Comparison of ENCODE assay signal across 9 cellular contexts in the genomic region with DNA sequence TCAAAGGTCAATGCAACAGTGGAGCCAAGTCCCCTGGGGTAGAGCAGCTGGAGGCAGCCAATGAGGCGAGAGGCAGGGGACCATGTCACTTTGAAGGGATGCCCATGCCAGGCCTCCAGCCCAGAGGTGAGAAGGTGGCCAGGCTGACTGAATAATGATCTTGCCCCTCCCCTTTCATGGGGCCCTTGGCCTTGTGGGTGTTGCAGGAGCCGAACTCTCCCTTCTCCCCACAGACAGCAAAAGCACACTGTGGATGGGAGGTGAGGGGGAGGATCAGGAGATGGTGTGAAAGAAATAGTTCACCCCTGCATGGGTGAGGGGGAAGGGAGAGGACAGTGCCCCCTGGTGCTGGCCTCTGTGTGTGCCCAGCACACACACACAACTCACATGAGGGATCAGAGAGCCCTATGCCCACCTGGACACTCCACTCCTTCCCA. TPM values are rescaled to one million over a fixed set of nuclear protein-coding genes. Genes with fewer than 3 reads are reported as not detected.
DNase-seq lines count a peak whose midpoint lies in the region; ATAC-seq, FAIRE-seq and TF ChIP-seq lines count a peak whose summit lies in the region.
"Had no signal": no experiment of that assay in that cellular context is flagged by ENCODE, and none has a peak within 500 bp of the region (broad histone marks: within the 10 kb centered on the region; RNA-seq: fewer than 3 reads in every experiment).

No MANE protein-coding gene starts in this region.

- DNase-seq in D341Med (ENCODE audit: low spot score) (peak; percentile 67), naive B cell (no peak), urothelium cell line (ENCODE audit: low spot score) (no peak), GM12892 (ENCODE audit: insufficient read length) (no peak), activated gamma-delta T cell (lab: John Stamatoyannopoulos, UW) (no peak)
- DNase-seq in activated naive CD8-positive, alpha-beta T cell treated with anti-CD3 and anti-CD28 coated beads, Interleukin-2, amount 10 ng/mL, durations not matched to agents 7 days and 5 days, result peak; percentile 52
- DNase-seq in effector CD8-positive, alpha-beta T cell (lab: John Stamatoyannopoulos, UW), result no peak

- no peak for TF ChIP-seq EP300 in Ishikawa (IDR thresholded peaks at IDR 0.05; ENCODE audit: borderline replicate concordance)

- FAIRE-seq in urothelium cell line (lab: Jason Lieb, UNC) (no peak), GM12892 (lab: Jason Lieb, UNC) (no peak)

- H3K4me1 Mint-ChIP-seq in activated naive CD8-positive, alpha-beta T cell treated with anti-CD3 and anti-CD28 coated beads, Interleukin-2, amount 10 ng/mL, durations not matched to agents 7 days and 5 days, result peaks cover 76% of the 10 kb centered on the region
- H3K4me1 Mint-ChIP-seq in naive B cell, result peaks cover 71 to 95% (median 86%) of the 10 kb centered on the region in 3 donors

- no peak overlapping the region for H3K4me3 Mint-ChIP-seq in activated naive CD8-positive, alpha-beta T cell treated with anti-CD3 and anti-CD28 coated beads, Interleukin-2, amount 10 ng/mL, durations not matched to agents 7 days and 5 days
- peak overlapping the region in 1 of 8 donors; percentile 6 for H3K4me3 Mint-ChIP-seq in naive B cell

- H3K27ac Mint-ChIP-seq in activated naive CD8-positive, alpha-beta T cell treated with anti-CD3 and anti-CD28 coated beads, Interleukin-2, amount 10 ng/mL, durations not matched to agents 7 days and 5 days, result peak overlapping the region; percentile 73
- no peak overlapping the region for H3K27ac Mint-ChIP-seq in naive B cell

- TF ChIP-seq POLR2A in GM12892 (IDR thresholded peaks at IDR 0.05; ENCODE audit: low read depth, low read length), result no peak

- TF ChIP-seq RAD21 in Ishikawa (IDR thresholded peaks at IDR 0.05; ENCODE audit: low read depth), result peak; percentile 12; the same call in 1 of the 2 replicates

- H3K27me3 Mint-ChIP-seq in activated naive CD8-positive, alpha-beta T cell treated with anti-CD3 and anti-CD28 coated beads, Interleukin-2, amount 10 ng/mL, durations not matched to agents 7 days and 5 days, result no peaks in the 10 kb centered on the region
- H3K27me3 Mint-ChIP-seq in naive B cell, result peaks cover 0 to 29% (median 9%) of the 10 kb centered on the region in 3 donors

- no peaks in the 10 kb centered on the region for H3K9me3 Mint-ChIP-seq in activated naive CD8-positive, alpha-beta T cell treated with anti-CD3 and anti-CD28 coated beads, Interleukin-2, amount 10 ng/mL, durations not matched to agents 7 days and 5 days
- no peaks in the 10 kb centered on the region for H3K9me3 Mint-ChIP-seq in naive B cell

- POLR2A ChIA-PET in activated naive CD8-positive, alpha-beta T cell treated with anti-CD3 and anti-CD28 coated beads, Interleukin-2, amount 10 ng/mL, durations not matched to agents 7 days and 5 days (lab: Charles Lee), result interaction anchor here (1.2 to 3.7 kb wide), 5 partner anchors 8 to 68 kb away, joined by 3 to 37 read pairs (median 9); a partner anchor contains a TSS

- no peaks in the 10 kb centered on the region for H3K36me3 Mint-ChIP-seq in activated naive CD8-positive, alpha-beta T cell treated with anti-CD3 and anti-CD28 coated beads, Interleukin-2, amount 10 ng/mL, durations not matched to agents 7 days and 5 days
- H3K36me3 Mint-ChIP-seq in naive B cell, result no peaks in the 10 kb centered on the region

- ATAC-seq in activated naive CD8-positive, alpha-beta T cell treated with anti-CD3 and anti-CD28 coated beads, Interleukin-2, amount 10 ng/mL, durations not matched to agents 7 days and 5 days (ENCODE audit: low read depth), result peak; percentile 3
- ATAC-seq in naive B cell (ENCODE audit: low read depth in 2 of 2), result peak; percentile 14 to 21

TF ChIP-seq in Ishikawa, 13 proteins besides CTCF, POLR2A, EP300 and RAD21:
- no peak for TF ChIP-seq TCF12 (IDR thresholded peaks at IDR 0.05; ENCODE audit: low read depth)
- no peak for TF ChIP-seq TAF1 (IDR thresholded peaks at IDR 0.05; ENCODE audit: low read depth)
- no peak for TF ChIP-seq CREB1 (IDR thresholded peaks at IDR 0.05; ENCODE audit: low read depth)
- TF ChIP-seq, protein P1, sequence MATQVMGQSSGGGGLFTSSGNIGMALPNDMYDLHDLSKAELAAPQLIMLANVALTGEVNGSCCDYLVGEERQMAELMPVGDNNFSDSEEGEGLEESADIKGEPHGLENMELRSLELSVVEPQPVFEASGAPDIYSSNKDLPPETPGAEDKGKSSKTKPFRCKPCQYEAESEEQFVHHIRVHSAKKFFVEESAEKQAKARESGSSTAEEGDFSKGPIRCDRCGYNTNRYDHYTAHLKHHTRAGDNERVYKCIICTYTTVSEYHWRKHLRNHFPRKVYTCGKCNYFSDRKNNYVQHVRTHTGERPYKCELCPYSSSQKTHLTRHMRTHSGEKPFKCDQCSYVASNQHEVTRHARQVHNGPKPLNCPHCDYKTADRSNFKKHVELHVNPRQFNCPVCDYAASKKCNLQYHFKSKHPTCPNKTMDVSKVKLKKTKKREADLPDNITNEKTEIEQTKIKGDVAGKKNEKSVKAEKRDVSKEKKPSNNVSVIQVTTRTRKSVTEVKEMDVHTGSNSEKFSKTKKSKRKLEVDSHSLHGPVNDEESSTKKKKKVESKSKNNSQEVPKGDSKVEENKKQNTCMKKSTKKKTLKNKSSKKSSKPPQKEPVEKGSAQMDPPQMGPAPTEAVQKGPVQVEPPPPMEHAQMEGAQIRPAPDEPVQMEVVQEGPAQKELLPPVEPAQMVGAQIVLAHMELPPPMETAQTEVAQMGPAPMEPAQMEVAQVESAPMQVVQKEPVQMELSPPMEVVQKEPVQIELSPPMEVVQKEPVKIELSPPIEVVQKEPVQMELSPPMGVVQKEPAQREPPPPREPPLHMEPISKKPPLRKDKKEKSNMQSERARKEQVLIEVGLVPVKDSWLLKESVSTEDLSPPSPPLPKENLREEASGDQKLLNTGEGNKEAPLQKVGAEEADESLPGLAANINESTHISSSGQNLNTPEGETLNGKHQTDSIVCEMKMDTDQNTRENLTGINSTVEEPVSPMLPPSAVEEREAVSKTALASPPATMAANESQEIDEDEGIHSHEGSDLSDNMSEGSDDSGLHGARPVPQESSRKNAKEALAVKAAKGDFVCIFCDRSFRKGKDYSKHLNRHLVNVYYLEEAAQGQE (IDR thresholded peaks at IDR 0.05; ENCODE audit: low read depth), result no peak
- TF ChIP-seq, protein P2, sequence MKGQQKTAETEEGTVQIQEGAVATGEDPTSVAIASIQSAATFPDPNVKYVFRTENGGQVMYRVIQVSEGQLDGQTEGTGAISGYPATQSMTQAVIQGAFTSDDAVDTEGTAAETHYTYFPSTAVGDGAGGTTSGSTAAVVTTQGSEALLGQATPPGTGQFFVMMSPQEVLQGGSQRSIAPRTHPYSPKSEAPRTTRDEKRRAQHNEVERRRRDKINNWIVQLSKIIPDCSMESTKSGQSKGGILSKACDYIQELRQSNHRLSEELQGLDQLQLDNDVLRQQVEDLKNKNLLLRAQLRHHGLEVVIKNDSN (IDR thresholded peaks at IDR 0.05), result no peak
- TF ChIP-seq, protein P3, sequence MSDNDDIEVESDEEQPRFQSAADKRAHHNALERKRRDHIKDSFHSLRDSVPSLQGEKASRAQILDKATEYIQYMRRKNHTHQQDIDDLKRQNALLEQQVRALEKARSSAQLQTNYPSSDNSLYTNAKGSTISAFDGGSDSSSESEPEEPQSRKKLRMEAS (IDR thresholded peaks at IDR 0.05), result no peak

RNA-seq across cellular contexts. Expression of a gene that starts 15.8 kb away (rescaled TPM):
- 10 to 100 TPM; 20.7 to 22.8 TPM for total RNA-seq in activated naive CD8-positive, alpha-beta T cell treated with anti-CD3 and anti-CD28 coated beads, Interleukin-2, amount 10 ng/mL, durations not matched to agents 7 days and 5 days
- 1 to 10 TPM in 4 of 6 donors, under 1 TPM in 2; 0.11 to 2.9 (median 2.0) TPM for polyA plus RNA-seq in naive B cell (ENCODE audit: low read depth in 6 of 6)
- not detected for polyA plus RNA-seq in GM12892 (2012; ENCODE audit: missing spikeins)
- total RNA-seq: M059J had no signal

RNA-seq across cellular contexts. Expression of a gene that starts 23.3 kb away (rescaled TPM):
- total RNA-seq in activated naive CD8-positive, alpha-beta T cell treated with anti-CD3 and anti-CD28 coated beads, Interleukin-2, amount 10 ng/mL, durations not matched to agents 7 days and 5 days, result 1 to 10 TPM; 8.0 to 8.9 TPM
- polyA plus RNA-seq in naive B cell (ENCODE audit: low read depth in 6 of 6), result under 1 TPM in 4 of 6 donors, not detected in 2; 0.09 to 0.97 (median 0.24) TPM
- 0.59 TPM for polyA plus RNA-seq in GM12892 (2012; ENCODE audit: missing spikeins)

Comparison
In these comparisons a context has a peak if more than half of its experiments do, and no peak if none do; other contexts are left out.
1. DNase-seq: peak in D341Med (single experiment) and activated naive CD8-positive, alpha-beta T cell treated with anti-CD3 and anti-CD28 coated beads, Interleukin-2, amount 10 ng/mL, durations not matched to agents 7 days and 5 days (single experiment); none in naive B cell (single experiment), effector CD8-positive, alpha-beta T cell (single experiment), urothelium cell line (single experiment), GM12892 (single experiment) and activated gamma-delta T cell (single experiment).